ENCODE assay signal across 9 cellular contexts in the genomic region with DNA sequence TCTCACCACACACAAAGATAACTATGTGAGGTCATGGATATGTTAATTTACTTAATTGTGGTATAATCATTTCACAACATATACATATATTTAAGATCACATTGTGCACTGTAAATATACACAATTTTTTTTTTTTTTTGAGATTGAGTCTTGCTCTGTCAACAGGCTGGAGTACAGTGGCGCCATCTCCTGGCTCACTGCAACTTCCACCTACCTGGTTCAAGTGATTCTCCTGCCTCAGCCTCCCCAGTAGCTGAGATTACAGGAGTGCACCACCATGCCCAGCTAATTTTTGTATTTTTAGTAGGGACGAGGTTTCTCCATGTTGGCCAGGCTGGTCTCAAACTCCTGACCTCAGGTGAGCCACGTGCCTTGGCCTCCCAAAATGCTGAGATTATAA. TPM values are rescaled to one million over a fixed set of nuclear protein-coding genes. Genes with fewer than 3 reads are reported as not detected.
DNase-seq lines count a peak whose midpoint lies in the region; ATAC-seq and TF ChIP-seq lines count a peak whose summit lies in the region.
"Had no signal": no experiment of that assay in that cellular context is flagged by ENCODE, and none has a peak within 500 bp of the region (broad histone marks: within the 10 kb centered on the region; RNA-seq: fewer than 3 reads in every experiment).

No MANE protein-coding gene starts in this region.

- H3K9me2 ChIP-seq in DOHH2 (replicated peaks; ENCODE audit: control insufficient read depth, low read length): no peaks in the 10 kb centered on the region

- H3K4me1 ChIP-seq in DOHH2 (ENCODE audit: control insufficient read depth, low read length): no peaks in the 10 kb centered on the region
- no peaks in the 10 kb centered on the region for H3K4me1 ChIP-seq in right lobe of liver
- H3K4me1 ChIP-seq in transverse colon: no peaks in the 10 kb centered on the region

- no peaks in the 10 kb centered on the region for H3F3A ChIP-seq in DOHH2 (ENCODE audit: control insufficient read depth, insufficient read depth)

- TF ChIP-seq EP300 in transverse colon (IDR thresholded peaks at IDR 0.05; ENCODE audit: low read depth): no peak

- H3K27me3 ChIP-seq in DOHH2 (ENCODE audit: control insufficient read depth, low read length): peaks cover 10% of the 10 kb centered on the region
- no peaks in the 10 kb centered on the region for H3K27me3 ChIP-seq in right lobe of liver
- H3K27me3 ChIP-seq in transverse colon: no peaks in the 10 kb centered on the region
- H3K27me3 ChIP-seq: neutrophil had no signal

- no peaks in the 10 kb centered on the region for H3K4me1 Mint-ChIP-seq in activated naive CD4-positive, alpha-beta T cell treated with anti-CD3 and anti-CD28 coated beads for 36 hours (ENCODE audit: low read depth)

- 43% methylated on average over 3 of the region's 3 CpGs for WGBS in right lobe of liver (ENCODE audit: insufficient coverage, low coverage, low lambda C conversion rate, missing lambda C conversion rate)
- 29 to 62% methylated on average over 1 to 3 of the region's 3 CpGs for WGBS in transverse colon (ENCODE audit: low coverage in 1 of 2), 2 donors

- no peaks in the 10 kb centered on the region for H3K9me3 Mint-ChIP-seq in activated naive CD4-positive, alpha-beta T cell treated with anti-CD3 and anti-CD28 coated beads for 36 hours

- in situ Hi-C loops in transverse colon (cut with MboI; ENCODE audit: low pct_ligation_motif_present in 1 of 4, low pct_unique_long_range_greater_than_20kb in 1 of 4, low sequenced_read_pairs in 3 of 4): loop anchor here in 1 of 4 donors (25.0 kb wide), 1 partner anchor 294 kb away; the partner anchor contains the start of genes USB1 and ZNF319

- H4K20me1 ChIP-seq in DOHH2 (ENCODE audit: control insufficient read depth, insufficient read depth, low read depth, low read length): no peaks in the 10 kb centered on the region

- no peak overlapping the region for H3K27ac Mint-ChIP-seq in activated naive CD4-positive, alpha-beta T cell treated with anti-CD3 and anti-CD28 coated beads for 36 hours

- H3K36me3 ChIP-seq in DOHH2 (ENCODE audit: control insufficient read depth, low read length): no peaks in the 10 kb centered on the region
- no peaks in the 10 kb centered on the region for H3K36me3 ChIP-seq in right lobe of liver
- H3K36me3 ChIP-seq in transverse colon: no peaks in the 10 kb centered on the region
- H3K36me3 ChIP-seq: neutrophil had no signal

- peak in 2 of 4 donors; percentile 29 to 40 for ATAC-seq in right lobe of liver
- ATAC-seq in GM18868 (IDR thresholded peaks at IDR 0.05; ENCODE audit: unreplicated experiment): no peak

- no peak for TF ChIP-seq POLR2A in right lobe of liver (IDR thresholded peaks at IDR 0.05)
- no peak for TF ChIP-seq POLR2A in transverse colon (IDR thresholded peaks at IDR 0.05)

- H3K36me3 Mint-ChIP-seq in activated naive CD4-positive, alpha-beta T cell treated with anti-CD3 and anti-CD28 coated beads for 36 hours (ENCODE audit: low read depth): no peaks in the 10 kb centered on the region

- no peak overlapping the region for H3K4me3 Mint-ChIP-seq in activated naive CD4-positive, alpha-beta T cell treated with anti-CD3 and anti-CD28 coated beads for 36 hours

- H3K4me2 ChIP-seq in DOHH2 (ENCODE audit: low read length): no peak overlapping the region

- TF ChIP-seq CTCF in DOHH2 (IDR thresholded peaks at IDR 0.05; ENCODE audit: low read depth, low read length, poor library complexity, severe bottlenecking) (peak; percentile 60), right lobe of liver (IDR thresholded peaks at IDR 0.05) (peak; percentile 34 to 56 (median 46)), transverse colon (IDR thresholded peaks at IDR 0.05) (peak; percentile 30 to 50 (median 45))

- CTCF ChIA-PET in activated naive CD4-positive, alpha-beta T cell treated with anti-CD3 and anti-CD28 coated beads for 36 hours (lab: Charles Lee): interaction anchor here (0.6 to 1.1 kb wide), 13 partner anchors 9 to 284 kb away, joined by 3 to 5 read pairs (median 3); no protein-coding TSS in a partner anchor

- H3K9me3 ChIP-seq in DOHH2 (ENCODE audit: control insufficient read depth, insufficient read depth, low read length) (no peaks in the 10 kb centered on the region), right lobe of liver (no peaks in the 10 kb centered on the region), transverse colon (peaks cover 3 to 5% of the 10 kb centered on the region in 2 donors)
- H3K9me3 ChIP-seq: neutrophil had no signal

- H3K4me3 ChIP-seq in DOHH2 (ENCODE audit: low read length) (no peak overlapping the region), right lobe of liver (no peak overlapping the region), transverse colon (no peak overlapping the region)

- no peaks in the 10 kb centered on the region for H3K79me2 ChIP-seq in DOHH2 (ENCODE audit: control insufficient read depth, low read length)

- peak; percentile 22 for DNase-seq in NCI-H69 (lab: John Stamatoyannopoulos, UW)
- DNase-seq in activated naive CD4-positive, alpha-beta T cell treated with anti-CD3 and anti-CD28 coated beads for 36 hours: peak; percentile 82
- no peak for DNase-seq in right lobe of liver
- peak; percentile 60 for DNase-seq in transverse colon
- DNase-seq in NCI-H1105 treated with DMSO at 0.1 percent for 48 hours (lab: John Stamatoyannopoulos, UW): no peak
- DNase-seq in C1 segment of cervical spinal cord (lab: John Stamatoyannopoulos, UW): no peak

- H3K27ac ChIP-seq in DOHH2 (ENCODE audit: low read depth, low read length) (no peak overlapping the region), right lobe of liver (no peak overlapping the region), transverse colon (no peak overlapping the region)
- H3K27ac ChIP-seq: neutrophil had no signal

- intact Hi-C loops in activated naive CD4-positive, alpha-beta T cell treated with anti-CD3 and anti-CD28 coated beads for 36 hours (cut with micrococcal nuclease): loop anchor here (1.0 to 10.0 kb wide), 5 partner anchors 59 to 409 kb away; partner anchors contain the start of gene MMP15
- intact Hi-C loops in right lobe of liver (cut with DNase I) (no loop called here), transverse colon (cut with DNase I; ENCODE audit: low total_unique reads) (no loop called here)

- peaks cover 2% of the 10 kb centered on the region for H3K27me3 Mint-ChIP-seq in activated naive CD4-positive, alpha-beta T cell treated with anti-CD3 and anti-CD28 coated beads for 36 hours (ENCODE audit: low read depth)

RNA-seq across cellular contexts. Expression of gene PRSS54, which starts 11.5 kb away (rescaled TPM):
- total RNA-seq in activated naive CD4-positive, alpha-beta T cell treated with anti-CD3 and anti-CD28 coated beads for 36 hours: not detected
- total RNA-seq in right lobe of liver (not detected), transverse colon (not detected)

Comparison
In these comparisons a context has a peak if more than half of its experiments do, and no peak if none do; other contexts are left out.
1. DNase-seq: peak in NCI-H69 (single experiment), activated naive CD4-positive, alpha-beta T cell treated with anti-CD3 and anti-CD28 coated beads for 36 hours (single experiment) and transverse colon (single experiment); none in right lobe of liver (0 of 3), NCI-H1105 treated with DMSO at 0.1 percent for 48 hours (single experiment) and C1 segment of cervical spinal cord (0 of 14).
2. Peak in every context shown above with its lines, with median percentiles within 50 percentile points of each other: CTCF ChIP-seq.